22 cellular contexts compared by ENCODE assay signal in genomic region chr3:89268059-89268458, GRCh38.
"Had no signal": no experiment of that assay in that cellular context is flagged by ENCODE, and none has a peak within 500 bp of the region (broad histone marks: within the 10 kb centered on the region; RNA-seq: fewer than 3 reads in every experiment).

No MANE protein-coding gene starts in this region.

- H3K27me3 ChIP-seq: brain microvascular endothelial cell, cardiac muscle cell had no signal

- ATAC-seq: activated T-helper 17 cell treated with anti-CD3 and anti-CD28 coated beads, Interleukin-2, amount 50 U/mL, for 72 hours had no signal

- H3K4me2 ChIP-seq: PC-9, SK-N-SH had no signal

- H2AFZ ChIP-seq: PC-9 had no signal

- H3K36me3 ChIP-seq: brain microvascular endothelial cell, cardiac muscle cell had no signal

- H3K27ac ChIP-seq: brain microvascular endothelial cell, cardiac muscle cell, PC-9 had no signal

- DNase-seq: activated B cell treated with CpG ODN at 0.5 μM for 24 hours; activated CD4-positive, alpha-beta memory T cell treated with anti-CD3 and anti-CD28 coated beads, Interleukin-2, amount 10 ng/mL, durations not matched to agents 7 days and 5 days; activated CD4-positive, alpha-beta T cell treated with anti-CD3 and anti-CD28 coated beads, Interleukin-2, amount 50 U/mL, for 1 hour; activated gamma-delta T cell; activated naive CD4-positive, alpha-beta T cell treated with anti-CD3 and anti-CD28 coated beads for 36 hours; activated T-cell treated with anti-CD3 and anti-CD28 coated beads for 4 hours; activated T-cell treated with anti-CD3 and anti-CD28 coated beads, Interleukin-2, amount 50 U/mL, for 48 hours; amygdala; brain microvascular endothelial cell; Kasumi-1; KBM-7; NCI-H1105; NCI-H1436 treated with DMSO at 0.1 percent for 48 hours; NCI-H187 treated with DMSO at 0.1 percent for 48 hours; NCI-H2081 treated with DMSO at 0.1 percent for 48 hours; NCI-H446; NCI-H524; PC-9; SHP77 treated with DMSO at 0.1 percent for 48 hours; SK-N-SH had no signal

- H3K9ac ChIP-seq: SK-N-SH had no signal

- H3K9me3 ChIP-seq: SK-N-SH had no signal

- H3K4me3 ChIP-seq: cardiac muscle cell, PC-9 had no signal
